1 cellular context compared by ENCODE assay signal in the genomic region with DNA sequence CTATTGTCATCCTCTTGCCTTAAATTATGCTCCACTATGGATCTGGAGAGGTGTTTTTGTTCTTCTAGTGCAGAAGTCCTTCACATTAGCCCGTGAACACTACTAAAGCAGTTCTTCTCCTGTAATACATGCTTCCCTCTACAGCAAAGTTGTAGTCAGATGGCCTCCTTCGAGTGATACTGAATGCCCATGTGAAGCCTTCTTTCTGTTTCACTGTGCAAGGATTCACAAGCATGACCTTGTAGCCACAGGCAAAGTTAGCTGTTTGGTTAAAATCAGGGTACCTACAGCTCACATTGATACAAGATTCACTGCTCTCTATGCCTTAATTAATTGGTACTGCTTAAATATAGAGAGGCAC.
TF ChIP-seq lines count a peak whose summit lies in the region.

No MANE protein-coding gene starts in this region.

TF ChIP-seq in WTC11, 78 proteins besides CTCF, POLR2A, EP300 and RAD21 (continued from another document):
- TF ChIP-seq, protein P1, sequence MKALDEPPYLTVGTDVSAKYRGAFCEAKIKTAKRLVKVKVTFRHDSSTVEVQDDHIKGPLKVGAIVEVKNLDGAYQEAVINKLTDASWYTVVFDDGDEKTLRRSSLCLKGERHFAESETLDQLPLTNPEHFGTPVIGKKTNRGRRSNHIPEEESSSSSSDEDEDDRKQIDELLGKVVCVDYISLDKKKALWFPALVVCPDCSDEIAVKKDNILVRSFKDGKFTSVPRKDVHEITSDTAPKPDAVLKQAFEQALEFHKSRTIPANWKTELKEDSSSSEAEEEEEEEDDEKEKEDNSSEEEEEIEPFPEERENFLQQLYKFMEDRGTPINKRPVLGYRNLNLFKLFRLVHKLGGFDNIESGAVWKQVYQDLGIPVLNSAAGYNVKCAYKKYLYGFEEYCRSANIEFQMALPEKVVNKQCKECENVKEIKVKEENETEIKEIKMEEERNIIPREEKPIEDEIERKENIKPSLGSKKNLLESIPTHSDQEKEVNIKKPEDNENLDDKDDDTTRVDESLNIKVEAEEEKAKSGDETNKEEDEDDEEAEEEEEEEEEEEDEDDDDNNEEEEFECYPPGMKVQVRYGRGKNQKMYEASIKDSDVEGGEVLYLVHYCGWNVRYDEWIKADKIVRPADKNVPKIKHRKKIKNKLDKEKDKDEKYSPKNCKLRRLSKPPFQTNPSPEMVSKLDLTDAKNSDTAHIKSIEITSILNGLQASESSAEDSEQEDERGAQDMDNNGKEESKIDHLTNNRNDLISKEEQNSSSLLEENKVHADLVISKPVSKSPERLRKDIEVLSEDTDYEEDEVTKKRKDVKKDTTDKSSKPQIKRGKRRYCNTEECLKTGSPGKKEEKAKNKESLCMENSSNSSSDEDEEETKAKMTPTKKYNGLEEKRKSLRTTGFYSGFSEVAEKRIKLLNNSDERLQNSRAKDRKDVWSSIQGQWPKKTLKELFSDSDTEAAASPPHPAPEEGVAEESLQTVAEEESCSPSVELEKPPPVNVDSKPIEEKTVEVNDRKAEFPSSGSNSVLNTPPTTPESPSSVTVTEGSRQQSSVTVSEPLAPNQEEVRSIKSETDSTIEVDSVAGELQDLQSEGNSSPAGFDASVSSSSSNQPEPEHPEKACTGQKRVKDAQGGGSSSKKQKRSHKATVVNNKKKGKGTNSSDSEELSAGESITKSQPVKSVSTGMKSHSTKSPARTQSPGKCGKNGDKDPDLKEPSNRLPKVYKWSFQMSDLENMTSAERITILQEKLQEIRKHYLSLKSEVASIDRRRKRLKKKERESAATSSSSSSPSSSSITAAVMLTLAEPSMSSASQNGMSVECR (CRISPR knock-in tag; IDR thresholded peaks at IDR 0.05; ENCODE audit: borderline replicate concordance) = no peak
- TF ChIP-seq ATF2 (CRISPR knock-in tag; IDR thresholded peaks at IDR 0.05; ENCODE audit: borderline replicate concordance, low read depth) = no peak
TF ChIP-seq in WTC11: peak in this region for 0.
